Comparison of ENCODE assay signal across 16 cellular contexts in genomic region chr3:59817511-59817910, GRCh38.
DNase-seq lines count a peak whose midpoint lies in the region; ATAC-seq, FAIRE-seq and TF ChIP-seq lines count a peak whose summit lies in the region.
"Had no signal": no experiment of that assay in that cellular context is flagged by ENCODE, and none has a peak within 500 bp of the region (broad histone marks: within the 10 kb centered on the region; RNA-seq: fewer than 3 reads in every experiment).

No MANE protein-coding gene starts in this region.

- intact Hi-C loops in HepG2 (cut with micrococcal nuclease; ENCODE audit: unreplicated experiment), result no loop called here
- intact Hi-C loops in right lobe of liver (cut with DNase I), result no loop called here
- intact Hi-C loops in breast epithelium (cut with DNase I; ENCODE audit: low total_unique reads), result no loop called here
- intact Hi-C loops in OCI-LY7 (cut with micrococcal nuclease; ENCODE audit: unreplicated experiment), result no loop called here

- ATAC-seq in HepG2 (no peak), right lobe of liver (no peak)
- ATAC-seq: activated CD4-positive, CD25-positive, alpha-beta regulatory T cell treated with anti-CD3 and anti-CD28 coated beads, Interleukin-2, amount 50 U/mL, for 24 hours had no signal

- H2AFZ ChIP-seq in HepG2 (ENCODE audit: low read length), result no peak overlapping the region
- no peak overlapping the region for H2AFZ ChIP-seq in OCI-LY7 (ENCODE audit: low read length)

- peaks cover 16% of the 10 kb centered on the region; the same call in 1 of the 2 replicates for H3K4me1 ChIP-seq in HepG2 (ENCODE audit: insufficient read depth, low read length)
- no peaks in the 10 kb centered on the region for H3K4me1 ChIP-seq in right lobe of liver
- H3K4me1 ChIP-seq in breast epithelium, result peaks cover 6 to 9% of the 10 kb centered on the region in 2 donors
- H3K4me1 ChIP-seq in OCI-LY7 (ENCODE audit: insufficient read depth, low read length, poor library complexity, severe bottlenecking), result no peaks in the 10 kb centered on the region
- H3K4me1 ChIP-seq: prostate gland had no signal

- peak overlapping the region; percentile 3 for H3K4me3 Mint-ChIP-seq in mesothelial cell of epicardium
- H3K4me3 Mint-ChIP-seq: stimulated activated naive CD8-positive, alpha-beta T cell treated with anti-CD3 and anti-CD28 coated beads, Interleukin-15, Interleukin-2, amounts not matched to agents 100 ng/mL and 50 ng/mL, for 24 hours had no signal

- TF ChIP-seq POLR2A in HepG2 (IDR thresholded peaks at IDR 0.05; ENCODE audit: insufficient read depth in 1 of 2, low read depth in 2 of 2, low read length in 2 of 2), result no peak
- TF ChIP-seq POLR2A in right lobe of liver (IDR thresholded peaks at IDR 0.05), result no peak
- no peak for TF ChIP-seq POLR2A in breast epithelium (IDR thresholded peaks at IDR 0.05)

- TF ChIP-seq RAD21 in HepG2 (CRISPR knock-in tag; IDR thresholded peaks at IDR 0.05), result no peak

- no peaks in the 10 kb centered on the region for H3K36me3 Mint-ChIP-seq in mesothelial cell of epicardium

- no peak overlapping the region for H3K9ac ChIP-seq in HepG2 (ENCODE audit: insufficient read depth, low read depth, low read length)

- DNase-seq in HepG2 (ENCODE audit: low spot score), result no peak
- DNase-seq in right lobe of liver, result no peak
- no peak for DNase-seq in breast epithelium (ENCODE audit: low spot score in 2 of 2)
- DNase-seq in mesothelial cell of epicardium (ENCODE audit: low spot score in 2 of 2, unreplicated experiment in 2 of 2), result no peak
- no peak for DNase-seq in COLO668 (lab: John Stamatoyannopoulos, UW; ENCODE audit: unreplicated experiment)
- DNase-seq in activated CD4-positive, alpha-beta T cell treated with anti-CD3 and anti-CD28 coated beads, Interleukin-2, amount 50 U/mL, for 4 hours, result no peak
- no peak for DNase-seq in OCI-LY7 (ENCODE audit: low spot score)
- no peak for DNase-seq in H7
- DNase-seq: KBM-7, NCI-H1092, T-helper 1 cell had no signal

- peaks cover 14% of the 10 kb centered on the region for H3K9me3 Mint-ChIP-seq in mesothelial cell of epicardium

- WGBS in HepG2 (ENCODE audit: low lambda C conversion rate), result 39% methylated on average over 4 of the region's 4 CpGs
- WGBS in right lobe of liver (ENCODE audit: insufficient coverage, low coverage, low lambda C conversion rate, missing lambda C conversion rate), result 68% methylated on average over 4 of the region's 4 CpGs

- no peaks in the 10 kb centered on the region; a peak in 1 of 5 replicates for H3K27me3 ChIP-seq in HepG2 (ENCODE audit: control insufficient read depth in 1 of 2, insufficient read depth in 2 of 2, low read length in 2 of 2)
- no peaks in the 10 kb centered on the region for H3K27me3 ChIP-seq in right lobe of liver
- no peaks in the 10 kb centered on the region for H3K27me3 ChIP-seq in breast epithelium
- no peaks in the 10 kb centered on the region for H3K27me3 ChIP-seq in H7 (ENCODE audit: control insufficient read depth, insufficient read depth, low read length)
- H3K27me3 ChIP-seq: uterus had no signal

- peaks cover 39% of the 10 kb centered on the region for H3K4me1 Mint-ChIP-seq in mesothelial cell of epicardium

- no peaks in the 10 kb centered on the region for H4K20me1 ChIP-seq in HepG2 (ENCODE audit: insufficient read depth, low read length)
- no peaks in the 10 kb centered on the region for H4K20me1 ChIP-seq in OCI-LY7 (ENCODE audit: insufficient read depth, low read length)

- H3K79me2 ChIP-seq in HepG2 (ENCODE audit: insufficient read depth, low read length), result no peaks in the 10 kb centered on the region
- no peaks in the 10 kb centered on the region for H3K79me2 ChIP-seq in OCI-LY7 (ENCODE audit: insufficient read depth, low read depth, low read length)

- no peak for FAIRE-seq in HepG2 (lab: Jason Lieb, UNC)
- FAIRE-seq: GM12891 had no signal

- TF ChIP-seq EP300 in HepG2 (IDR thresholded peaks at IDR 0.05; ENCODE audit: low read depth in 2 of 2, low read length in 2 of 2) (no peak), HepG2 (CRISPR knock-in tag; IDR thresholded peaks at IDR 0.05; ENCODE audit: borderline replicate concordance) (no peak)

- H3K9me3 ChIP-seq in HepG2 (ENCODE audit: low read length) (no peaks in the 10 kb centered on the region), right lobe of liver (no peaks in the 10 kb centered on the region), breast epithelium (no peaks in the 10 kb centered on the region), OCI-LY7 (ENCODE audit: low read length) (no peaks in the 10 kb centered on the region)
- H3K9me3 ChIP-seq: prostate gland, uterus had no signal

- no peaks in the 10 kb centered on the region for H3K27me3 Mint-ChIP-seq in mesothelial cell of epicardium (ENCODE audit: low read depth)
- H3K27me3 Mint-ChIP-seq: stimulated activated naive CD8-positive, alpha-beta T cell treated with anti-CD3 and anti-CD28 coated beads, Interleukin-15, Interleukin-2, amounts not matched to agents 100 ng/mL and 50 ng/mL, for 24 hours had no signal

- BruUV-seq in HepG2 (replicated peaks; lab: Mats Ljungman, UMichigan) (no TSS peak), OCI-LY7 (replicated peaks; lab: Mats Ljungman, UMichigan) (no TSS peak)

- H3K27ac ChIP-seq in HepG2 (ENCODE audit: extremely low read length, insufficient read depth, low read length) (no peak overlapping the region), right lobe of liver (no peak overlapping the region), breast epithelium (no peak overlapping the region), OCI-LY7 (ENCODE audit: low read depth, low read length, poor library complexity, severe bottlenecking) (no peak overlapping the region)

- H3K4me2 ChIP-seq in HepG2 (ENCODE audit: low read depth, low read length), result peak overlapping the region; percentile 34; the same call in 1 of the 2 replicates
- no peak overlapping the region for H3K4me2 ChIP-seq in OCI-LY7 (ENCODE audit: low read length)

- peak overlapping the region; percentile 55 for H3K27ac Mint-ChIP-seq in mesothelial cell of epicardium
- H3K27ac Mint-ChIP-seq: stimulated activated naive CD8-positive, alpha-beta T cell treated with anti-CD3 and anti-CD28 coated beads, Interleukin-15, Interleukin-2, amounts not matched to agents 100 ng/mL and 50 ng/mL, for 24 hours had no signal

- H3K4me3 ChIP-seq in HepG2 (replicated peaks in 1 of 3; ENCODE audit: insufficient read depth in 1 of 3, low read depth in 2 of 3, low read length in 3 of 3) (no peak overlapping the region), right lobe of liver (no peak overlapping the region), breast epithelium (peak overlapping the region in 2 of 3 donors; percentile 2 to 23), OCI-LY7 (ENCODE audit: low read depth, low read length, poor library complexity, severe bottlenecking) (no peak overlapping the region), H7 (ENCODE audit: insufficient read depth, low read depth, low read length) (no peak overlapping the region)
- H3K4me3 ChIP-seq: prostate gland, uterus had no signal

- in situ Hi-C loops in HepG2 (cut with HindIII; ENCODE audit: extremely low pct_ligation_motif_present, low pct_unique_long_range_greater_than_20kb), result no loop called here

- CTCF ChIA-PET in HepG2 (lab: Yijun Ruan, JAX; ENCODE audit: low intra/inter-chr PET ratio, low total read pairs) (no interaction called here), OCI-LY7 (lab: Charles Lee; ENCODE audit: unreplicated experiment) (no interaction called here)

- TF ChIP-seq CTCF in HepG2 (CRISPR knock-in tag; IDR thresholded peaks at IDR 0.05), result no peak
- TF ChIP-seq CTCF in right lobe of liver (IDR thresholded peaks at IDR 0.05), result no peak
- no peak for TF ChIP-seq CTCF in breast epithelium (IDR thresholded peaks at IDR 0.05)
- TF ChIP-seq CTCF in mesothelial cell of epicardium (IDR thresholded peaks at IDR 0.05; ENCODE audit: unreplicated experiment), result no peak
- TF ChIP-seq CTCF in OCI-LY7 (conservative IDR thresholded peaks at IDR 0.05; ENCODE audit: low read length), result no peak

- POLR2A ChIA-PET in HepG2 (lab: Yijun Ruan, JAX) (no interaction called here), OCI-LY7 (lab: Charles Lee) (interaction anchor here (0.6 to 0.9 kb wide), 7 partner anchors 29 to 504 kb away, joined by 3 to 4 read pairs (median 3); no protein-coding TSS in a partner anchor)

- H3K9me2 ChIP-seq in OCI-LY7 (ENCODE audit: insufficient read depth, low read length), result no peaks in the 10 kb centered on the region

- H3K36me3 ChIP-seq in HepG2 (replicated peaks in 1 of 2; ENCODE audit: control insufficient read depth in 1 of 2, insufficient read depth in 2 of 2, low read length in 2 of 2) (no peaks in the 10 kb centered on the region), right lobe of liver (no peaks in the 10 kb centered on the region), breast epithelium (no peaks in the 10 kb centered on the region), OCI-LY7 (ENCODE audit: insufficient read depth, low read length) (no peaks in the 10 kb centered on the region), H7 (replicated peaks; ENCODE audit: control insufficient read depth, insufficient read depth, low read length) (no peaks in the 10 kb centered on the region)
- H3K36me3 ChIP-seq: prostate gland, uterus had no signal

TF ChIP-seq in HepG2, 621 proteins besides CTCF, POLR2A, EP300 and RAD21 (continues in another document):
- TF ChIP-seq MYC (CRISPR knock-in tag; IDR thresholded peaks at IDR 0.05; ENCODE audit: borderline replicate concordance) (no peak), ZNF709 (CRISPR knock-in tag; IDR thresholded peaks at IDR 0.05) (no peak), ZNF383 (CRISPR knock-in tag; IDR thresholded peaks at IDR 0.05; ENCODE audit: borderline replicate concordance) (no peak)
- TF ChIP-seq, protein P1, sequence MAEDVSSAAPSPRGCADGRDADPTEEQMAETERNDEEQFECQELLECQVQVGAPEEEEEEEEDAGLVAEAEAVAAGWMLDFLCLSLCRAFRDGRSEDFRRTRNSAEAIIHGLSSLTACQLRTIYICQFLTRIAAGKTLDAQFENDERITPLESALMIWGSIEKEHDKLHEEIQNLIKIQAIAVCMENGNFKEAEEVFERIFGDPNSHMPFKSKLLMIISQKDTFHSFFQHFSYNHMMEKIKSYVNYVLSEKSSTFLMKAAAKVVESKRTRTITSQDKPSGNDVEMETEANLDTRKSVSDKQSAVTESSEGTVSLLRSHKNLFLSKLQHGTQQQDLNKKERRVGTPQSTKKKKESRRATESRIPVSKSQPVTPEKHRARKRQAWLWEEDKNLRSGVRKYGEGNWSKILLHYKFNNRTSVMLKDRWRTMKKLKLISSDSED (CRISPR knock-in tag; IDR thresholded peaks at IDR 0.05), result no peak

Comparison
In these comparisons a context has a peak if more than half of its experiments do, and no peak if none do; other contexts are left out.
1. H3K4me3 ChIP-seq: peak in breast epithelium (2 of 3); none in HepG2 (0 of 3), right lobe of liver (0 of 3), OCI-LY7 (single experiment) and H7 (single experiment).